Comparison of ENCODE assay signal across 15 cellular contexts in the genomic region with DNA sequence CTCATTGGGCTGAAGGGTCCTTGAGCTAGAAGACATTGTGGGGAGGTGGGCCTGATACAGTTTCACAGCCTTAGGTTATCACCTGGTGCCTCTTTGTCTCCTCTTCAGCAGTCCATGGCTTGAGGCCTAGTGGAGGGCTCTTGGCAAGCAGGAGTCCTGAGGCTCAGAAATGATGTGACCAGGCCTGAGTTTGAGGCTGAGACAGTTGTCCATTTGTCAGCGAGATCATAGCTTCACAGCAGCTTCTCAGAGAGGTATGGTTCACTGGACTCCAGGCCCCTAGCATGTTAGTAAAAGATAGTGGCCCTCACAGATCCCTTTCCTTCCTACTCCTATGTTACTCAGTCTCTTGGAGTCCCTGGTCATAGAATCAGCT.
"Had no signal": no experiment of that assay in that cellular context is flagged by ENCODE, and none has a peak within 500 bp of the region (broad histone marks: within the 10 kb centered on the region; RNA-seq: fewer than 3 reads in every experiment).

No MANE protein-coding gene starts in this region.

- H3K4me3 ChIP-seq: cardiac muscle cell, ovary, sigmoid colon, thyroid gland had no signal

- H3K4me3 Mint-ChIP-seq: stimulated activated memory B cell treated with anti-CD40 and anti-IgM and Interleukin-4, amounts not matched to agents 10 μg/mL and 1 μg/mL and 100 μg/mL, for 72 hours had no signal

- H3K4me1 ChIP-seq: sigmoid colon, thyroid gland had no signal

- H3K4me1 Mint-ChIP-seq: stimulated activated memory B cell treated with anti-CD40 and anti-IgM and Interleukin-4, amounts not matched to agents 10 μg/mL and 1 μg/mL and 100 μg/mL, for 72 hours had no signal

- H3K9me3 Mint-ChIP-seq: activated naive CD4-positive, alpha-beta T cell treated with anti-CD3 and anti-CD28 coated beads, Interleukin-2, amount 50 U/mL, for 72 hours; stimulated activated memory B cell treated with anti-CD40 and anti-IgM and Interleukin-4, amounts not matched to agents 10 μg/mL and 1 μg/mL and 100 μg/mL, for 72 hours had no signal

- DNase-seq: activated CD4-positive, alpha-beta T cell treated with anti-CD3 and anti-CD28 coated beads for 1 hour; activated CD4-positive, alpha-beta T cell treated with anti-CD3 and anti-CD28 coated beads, Interleukin-2, amount 50 U/mL, for 4 hours; activated T-cell treated with anti-CD3 and anti-CD28 coated beads for 4 hours; anterior cingulate cortex; erythroblast; hypothalamus; ovary; sigmoid colon; stimulated activated CD4-positive, alpha-beta T cell treated with anti-CD3 and anti-CD28 coated beads, Interleukin-12 subunit alpha, Interleukin-12 subunit beta, amount 100 ng/mL, for 4 hours; stimulated activated CD4-positive, alpha-beta T cell treated with anti-CD3 and anti-CD28 coated beads, Interleukin-2, amount 100 ng/mL, for 24 hours; T-helper 1 cell; thyroid gland had no signal

- H3K27ac Mint-ChIP-seq: stimulated activated memory B cell treated with anti-CD40 and anti-IgM and Interleukin-4, amounts not matched to agents 10 μg/mL and 1 μg/mL and 100 μg/mL, for 72 hours had no signal

- ATAC-seq: stimulated activated memory B cell treated with anti-CD40 and anti-IgM and Interleukin-4, amounts not matched to agents 10 μg/mL and 1 μg/mL and 100 μg/mL, for 72 hours had no signal

- H3K9me3 ChIP-seq: ovary, sigmoid colon, thyroid gland had no signal

- H3K36me3 Mint-ChIP-seq: activated naive CD4-positive, alpha-beta T cell treated with anti-CD3 and anti-CD28 coated beads, Interleukin-2, amount 50 U/mL, for 72 hours had no signal

- H3K27me3 ChIP-seq: cardiac muscle cell, ovary, sigmoid colon, thyroid gland had no signal

- H3K27me3 Mint-ChIP-seq: stimulated activated memory B cell treated with anti-CD40 and anti-IgM and Interleukin-4, amounts not matched to agents 10 μg/mL and 1 μg/mL and 100 μg/mL, for 72 hours had no signal

- H3K36me3 ChIP-seq: cardiac muscle cell, ovary, thyroid gland had no signal

- H3K27ac ChIP-seq: cardiac muscle cell, ovary, sigmoid colon, thyroid gland had no signal
